ENCODE assay signal across 8 cellular contexts in genomic region chr11:123065634-123066033, GRCh38. TPM values are rescaled to one million over a fixed set of nuclear protein-coding genes. Genes with fewer than 3 reads are reported as not detected.
DNase-seq lines count a peak whose midpoint lies in the region; ATAC-seq and TF ChIP-seq lines count a peak whose summit lies in the region.
"Had no signal": no experiment of that assay in that cellular context is flagged by ENCODE, and none has a peak within 500 bp of the region (broad histone marks: within the 10 kb centered on the region; RNA-seq: fewer than 3 reads in every experiment).

No MANE protein-coding gene starts in this region.

- H3K9me3 Mint-ChIP-seq in activated naive CD8-positive, alpha-beta T cell treated with anti-CD3 and anti-CD28 coated beads, Interleukin-2, amount 10 ng/mL, durations not matched to agents 7 days and 5 days: no peaks in the 10 kb centered on the region
- H3K9me3 Mint-ChIP-seq in naive thymus-derived CD8-positive, alpha-beta T cell: peaks cover 0 to 2% (median 0%) of the 10 kb centered on the region in 9 donors

- H3K36me3 ChIP-seq in BLaER1 treated with 17β-estradiol and CSF1 and Interleukin-3, amounts not matched to agents 10 nM and 100 nM: peaks cover 7 to 12% (median 11%) of the 10 kb centered on the region in 11 experiments
- H3K36me3 ChIP-seq in mucosa of descending colon (ENCODE audit: low read depth): peaks cover 7% of the 10 kb centered on the region

- ATAC-seq in activated naive CD8-positive, alpha-beta T cell treated with anti-CD3 and anti-CD28 coated beads, Interleukin-2, amount 10 ng/mL, durations not matched to agents 7 days and 5 days (ENCODE audit: low read depth): no peak
- no peak for ATAC-seq in naive thymus-derived CD8-positive, alpha-beta T cell
- ATAC-seq in mucosa of descending colon (no peak), left colon (no peak)

- DNase-seq in HCEC 1CT (peak; percentile 74), COR-L47 (lab: John Stamatoyannopoulos, UW) (no peak), mucosa of descending colon (no peak), left colon (no peak)
- no peak for DNase-seq in activated naive CD8-positive, alpha-beta T cell treated with anti-CD3 and anti-CD28 coated beads, Interleukin-2, amount 10 ng/mL, durations not matched to agents 7 days and 5 days
- no peak for DNase-seq in naive thymus-derived CD8-positive, alpha-beta T cell
- DNase-seq: posterior cingulate gyrus had no signal

- no peak for TF ChIP-seq CTCF in mucosa of descending colon (IDR thresholded peaks at IDR 0.05)

- peak overlapping the region; percentile 33 for H3K4me3 Mint-ChIP-seq in activated naive CD8-positive, alpha-beta T cell treated with anti-CD3 and anti-CD28 coated beads, Interleukin-2, amount 10 ng/mL, durations not matched to agents 7 days and 5 days
- H3K4me3 Mint-ChIP-seq in naive thymus-derived CD8-positive, alpha-beta T cell: peak overlapping the region in 9 of 10 donors; percentile 37 to 100 (median 67)

- intact Hi-C loops in mucosa of descending colon (cut with DNase I, micrococcal nuclease) (no loop called here), left colon (cut with DNase I, micrococcal nuclease) (no loop called here)

- peak overlapping the region; percentile 10 to 95 (median 86); a peak in 19 of 22 replicates for H3K4me2 ChIP-seq in BLaER1 treated with 17β-estradiol and CSF1 and Interleukin-3, amounts not matched to agents 10 nM and 100 nM

- no peaks in the 10 kb centered on the region for H3K27me3 Mint-ChIP-seq in activated naive CD8-positive, alpha-beta T cell treated with anti-CD3 and anti-CD28 coated beads, Interleukin-2, amount 10 ng/mL, durations not matched to agents 7 days and 5 days
- peaks cover 0 to 1% (median 0%) of the 10 kb centered on the region in 5 donors for H3K27me3 Mint-ChIP-seq in naive thymus-derived CD8-positive, alpha-beta T cell

- H3K9ac ChIP-seq in BLaER1 treated with 17β-estradiol and CSF1 and Interleukin-3, amounts not matched to agents 10 nM and 100 nM: peak overlapping the region in 2 of 11 experiments; percentile 100; a peak in 3 of 22 replicates

- H4K20me1 ChIP-seq in BLaER1 treated with 17β-estradiol and CSF1 and Interleukin-3, amounts not matched to agents 10 nM and 100 nM: peaks cover 12 to 14% (median 13%) of the 10 kb centered on the region in 11 experiments

- H3K27ac Mint-ChIP-seq in activated naive CD8-positive, alpha-beta T cell treated with anti-CD3 and anti-CD28 coated beads, Interleukin-2, amount 10 ng/mL, durations not matched to agents 7 days and 5 days: peak overlapping the region; percentile 80
- H3K27ac Mint-ChIP-seq in naive thymus-derived CD8-positive, alpha-beta T cell: peak overlapping the region; percentile 86 to 99 (median 93)

- H3K27ac ChIP-seq in BLaER1 treated with 17β-estradiol and CSF1 and Interleukin-3, amounts not matched to agents 10 nM and 100 nM: peak overlapping the region in 9 of 11 experiments; percentile 31 to 100 (median 100); a peak in 12 of 22 replicates

- peaks cover 41% of the 10 kb centered on the region for H3K4me1 Mint-ChIP-seq in activated naive CD8-positive, alpha-beta T cell treated with anti-CD3 and anti-CD28 coated beads, Interleukin-2, amount 10 ng/mL, durations not matched to agents 7 days and 5 days
- H3K4me1 Mint-ChIP-seq in naive thymus-derived CD8-positive, alpha-beta T cell: peaks cover 33 to 60% (median 49%) of the 10 kb centered on the region in 4 donors

- H3K4me1 ChIP-seq in BLaER1 treated with 17β-estradiol and CSF1 and Interleukin-3, amounts not matched to agents 10 nM and 100 nM: peaks cover 50 to 66% (median 61%) of the 10 kb centered on the region in 10 experiments
- peaks cover 15% of the 10 kb centered on the region for H3K4me1 ChIP-seq in mucosa of descending colon (ENCODE audit: low read depth)

- no peak overlapping the region for H3K4me3 ChIP-seq in BLaER1 treated with 17β-estradiol and CSF1 and Interleukin-3, amounts not matched to agents 10 nM and 100 nM
- no peak overlapping the region for H3K4me3 ChIP-seq in mucosa of descending colon

- POLR2A ChIA-PET in activated naive CD8-positive, alpha-beta T cell treated with anti-CD3 and anti-CD28 coated beads, Interleukin-2, amount 10 ng/mL, durations not matched to agents 7 days and 5 days (lab: Charles Lee): interaction anchor here (9.0 to 12.1 kb wide), 2 partner anchors 8 to 21 kb away, joined by 142 to 178 read pairs; partner anchors contain the start of gene HSPA8
- POLR2A ChIA-PET in naive thymus-derived CD8-positive, alpha-beta T cell (lab: Charles Lee): interaction anchor here (9.4 to 15.2 kb wide), 2 partner anchors 9 to 18 kb away, joined by 74 to 220 read pairs; no protein-coding TSS in a partner anchor

- H3K27me3 ChIP-seq in BLaER1 treated with 17β-estradiol and CSF1 and Interleukin-3, amounts not matched to agents 10 nM and 100 nM: no peaks in the 10 kb centered on the region

- peaks cover 0 to 6% (median 0%) of the 10 kb centered on the region in 11 experiments; a peak in 7 of 22 replicates for H3K9me3 ChIP-seq in BLaER1 treated with 17β-estradiol and CSF1 and Interleukin-3, amounts not matched to agents 10 nM and 100 nM (replicated peaks in 1 of 11)
- H3K9me3 ChIP-seq in mucosa of descending colon: no peaks in the 10 kb centered on the region

- peaks cover 22% of the 10 kb centered on the region for H3K36me3 Mint-ChIP-seq in activated naive CD8-positive, alpha-beta T cell treated with anti-CD3 and anti-CD28 coated beads, Interleukin-2, amount 10 ng/mL, durations not matched to agents 7 days and 5 days
- H3K36me3 Mint-ChIP-seq in naive thymus-derived CD8-positive, alpha-beta T cell: peaks cover 15 to 19% (median 16%) of the 10 kb centered on the region in 3 donors

RNA-seq across cellular contexts. Expression of gene HSPA8, which starts 3.7 kb away (rescaled TPM):
- 1,000 to 10,000 TPM; 1,098 to 1,132 TPM for total RNA-seq in activated naive CD8-positive, alpha-beta T cell treated with anti-CD3 and anti-CD28 coated beads, Interleukin-2, amount 10 ng/mL, durations not matched to agents 7 days and 5 days
- total RNA-seq in naive thymus-derived CD8-positive, alpha-beta T cell: 100 to 1,000 TPM; 892 to 941 TPM
- polyA plus RNA-seq in naive thymus-derived CD8-positive, alpha-beta T cell: 1,000 to 10,000 TPM; 1,075 to 1,399 (median 1,151) TPM
- total RNA-seq in mucosa of descending colon: 100 to 1,000 TPM; 496 to 909 (median 797) TPM
- 100 to 1,000 TPM; 553 to 705 TPM for total RNA-seq in left colon
